19 cellular contexts compared by ENCODE assay signal in the genomic region with DNA sequence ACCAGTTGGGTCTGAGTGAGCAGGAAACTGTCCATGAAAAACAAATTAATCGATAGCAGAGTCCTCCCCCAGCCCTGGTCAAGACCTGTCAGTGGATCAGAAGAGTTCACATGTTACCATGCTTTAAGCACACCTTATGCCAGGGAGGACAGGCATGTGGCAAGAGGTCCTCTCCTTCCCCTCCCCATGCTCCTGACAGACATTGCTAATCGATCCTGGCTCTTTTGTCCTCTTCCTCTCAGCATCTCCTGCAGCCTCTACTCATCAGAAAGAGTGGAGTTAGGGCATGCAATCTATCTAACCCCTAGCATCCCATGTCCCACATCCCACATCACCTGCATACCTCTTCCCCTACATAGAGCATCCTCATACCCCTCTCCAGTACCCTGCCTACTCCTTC.
"Had no signal": no experiment of that assay in that cellular context is flagged by ENCODE, and none has a peak within 500 bp of the region (broad histone marks: within the 10 kb centered on the region; RNA-seq: fewer than 3 reads in every experiment).

No MANE protein-coding gene starts in this region.

- H3K4me1 ChIP-seq: uterus had no signal

- H3K36me3 ChIP-seq: gastrocnemius medialis, heart right ventricle, ovary, tibial artery, upper lobe of left lung, uterus had no signal

- H3K27me3 ChIP-seq: gastrocnemius medialis, heart right ventricle, ovary, tibial artery, upper lobe of left lung, uterus had no signal

- H3K4me3 Mint-ChIP-seq: natural killer cell; neural crest cell; stimulated activated effector memory CD8-positive, alpha-beta T cell treated with anti-CD3 and anti-CD28 coated beads, Interleukin-12 subunit alpha, Interleukin-12 subunit beta, amount 100 ng/mL, for 72 hours; stimulated activated naive CD8-positive, alpha-beta T cell treated with anti-CD3 and anti-CD28 coated beads, Interleukin-15, Interleukin-2, amounts not matched to agents 100 ng/mL and 50 ng/mL, for 24 hours had no signal

- H3K27ac ChIP-seq: coronary artery, gastrocnemius medialis, heart right ventricle, ovary, tibial artery, upper lobe of left lung, uterus had no signal

- DNase-seq: effector CD4-positive, alpha-beta T cell; gastrocnemius medialis; heart right ventricle; hypothalamus; natural killer cell; nucleus accumbens; ovary; right cardiac atrium; stimulated activated CD4-positive, alpha-beta T cell treated with anti-CD3 and anti-CD28 coated beads, Interleukin-4, amount 100 ng/mL, for 1 hour; stimulated activated CD8-positive, alpha-beta memory T cell treated with anti-CD3 and anti-CD28 coated beads, Interleukin-4, amount 100 ng/mL, for 48 hours; tibial artery; upper lobe of left lung; uterus had no signal

- ATAC-seq: gastrocnemius medialis; heart right ventricle; natural killer cell; right cardiac atrium; stimulated activated effector memory CD8-positive, alpha-beta T cell treated with anti-CD3 and anti-CD28 coated beads, Interleukin-12 subunit alpha, Interleukin-12 subunit beta, amount 100 ng/mL, for 72 hours had no signal

- H3K36me3 Mint-ChIP-seq: natural killer cell; stimulated activated effector memory CD8-positive, alpha-beta T cell treated with anti-CD3 and anti-CD28 coated beads, Interleukin-12 subunit alpha, Interleukin-12 subunit beta, amount 100 ng/mL, for 72 hours had no signal

- FAIRE-seq: islet of Langerhans had no signal

- H3K27me3 Mint-ChIP-seq: stimulated activated naive CD8-positive, alpha-beta T cell treated with anti-CD3 and anti-CD28 coated beads, Interleukin-15, Interleukin-2, amounts not matched to agents 100 ng/mL and 50 ng/mL, for 24 hours had no signal

- H3K9me3 ChIP-seq: gastrocnemius medialis, heart right ventricle, ovary, tibial artery, upper lobe of left lung, uterus had no signal

- H3K9me3 Mint-ChIP-seq: natural killer cell; stimulated activated effector memory CD8-positive, alpha-beta T cell treated with anti-CD3 and anti-CD28 coated beads, Interleukin-12 subunit alpha, Interleukin-12 subunit beta, amount 100 ng/mL, for 72 hours; stimulated activated naive CD8-positive, alpha-beta T cell treated with anti-CD3 and anti-CD28 coated beads, Interleukin-15, Interleukin-2, amounts not matched to agents 100 ng/mL and 50 ng/mL, for 24 hours had no signal

- H3K4me3 ChIP-seq: coronary artery, gastrocnemius medialis, heart right ventricle, ovary, smooth muscle cell, tibial artery, upper lobe of left lung, uterus had no signal

- H3K4me1 Mint-ChIP-seq: stimulated activated effector memory CD8-positive, alpha-beta T cell treated with anti-CD3 and anti-CD28 coated beads, Interleukin-12 subunit alpha, Interleukin-12 subunit beta, amount 100 ng/mL, for 72 hours had no signal

- H3K27ac Mint-ChIP-seq: natural killer cell; stimulated activated effector memory CD8-positive, alpha-beta T cell treated with anti-CD3 and anti-CD28 coated beads, Interleukin-12 subunit alpha, Interleukin-12 subunit beta, amount 100 ng/mL, for 72 hours; stimulated activated naive CD8-positive, alpha-beta T cell treated with anti-CD3 and anti-CD28 coated beads, Interleukin-15, Interleukin-2, amounts not matched to agents 100 ng/mL and 50 ng/mL, for 24 hours had no signal
